Comparison of ENCODE assay signal across 11 cellular contexts in the genomic region with DNA sequence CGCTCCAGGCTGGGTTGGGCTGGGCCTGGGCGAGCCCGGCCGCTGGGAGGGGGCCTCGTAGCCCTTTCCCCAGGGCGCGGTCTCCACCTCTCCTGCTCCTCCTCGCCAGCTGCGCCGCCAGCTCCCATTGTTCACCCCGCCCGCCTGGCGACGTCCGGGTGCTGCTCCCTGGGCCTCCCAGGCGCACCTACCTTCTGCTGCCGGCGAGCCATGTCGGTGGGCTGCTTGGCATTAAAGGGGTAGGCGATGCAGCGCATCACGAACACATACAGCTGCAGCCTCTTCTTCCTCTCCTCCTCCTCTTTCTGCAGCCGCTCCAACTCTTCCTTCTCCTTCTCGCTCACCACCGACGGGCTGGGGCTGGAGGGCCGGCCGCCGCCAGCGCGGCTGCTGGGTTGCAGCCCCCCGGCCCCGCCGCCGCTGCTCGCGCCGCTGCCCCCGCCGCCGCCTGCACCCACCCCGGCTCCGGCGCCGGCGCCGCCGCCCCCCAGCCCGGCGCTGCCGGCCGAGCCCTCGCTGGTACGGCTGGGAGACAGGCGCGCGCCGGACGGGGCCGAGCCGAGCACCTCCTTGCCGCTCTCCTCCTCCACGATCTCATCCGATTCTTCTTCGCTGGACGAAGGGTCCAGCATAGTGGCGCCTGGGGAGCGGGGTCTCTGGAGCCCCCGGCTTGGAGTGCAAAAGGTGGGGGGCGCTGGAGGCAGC. TPM values are rescaled to one million over a fixed set of nuclear protein-coding genes. Genes with fewer than 3 reads are reported as not detected.
DNase-seq lines count a peak whose midpoint lies in the region; ATAC-seq and TF ChIP-seq lines count a peak whose summit lies in the region.
"Had no signal": no experiment of that assay in that cellular context is flagged by ENCODE, and none has a peak within 500 bp of the region (broad histone marks: within the 10 kb centered on the region; RNA-seq: fewer than 3 reads in every experiment).

No MANE protein-coding gene starts in this region.

- 0 to 3% (median 2%) methylated on average over 20 to 70 of the region's 70 CpGs for WGBS in stomach, 5 donors

- H3K4me3 ChIP-seq in SJCRH30 (peak overlapping the region; percentile 50), iPS-18a (ENCODE audit: low read length) (peak overlapping the region; percentile 82), stomach (peak overlapping the region; percentile 39 to 57 (median 46))

- ATAC-seq in HG02840 (IDR thresholded peaks at IDR 0.05; ENCODE audit: low FRiP score, unreplicated experiment): no peak

- H3K4me1 ChIP-seq in SJCRH30 (no peaks in the 10 kb centered on the region), iPS-18a (ENCODE audit: control insufficient read depth, low read depth, low read length) (peaks cover 11% of the 10 kb centered on the region), stomach (peaks cover 14 to 24% (median 19%) of the 10 kb centered on the region in 4 donors)

- no peak overlapping the region for H3K27ac ChIP-seq in SJCRH30
- no peak overlapping the region for H3K27ac ChIP-seq in iPS-18a (ENCODE audit: low read length)
- H3K27ac ChIP-seq in stomach: peak overlapping the region; percentile 29 to 56 (median 39)
- H3K27ac ChIP-seq: 22Rv1 had no signal

- H3K36me3 ChIP-seq in SJCRH30 (no peaks in the 10 kb centered on the region), iPS-18a (ENCODE audit: control insufficient read depth, low read depth, low read length) (no peaks in the 10 kb centered on the region), stomach (no peaks in the 10 kb centered on the region)

- DNase-seq in DMS 273 (lab: John Stamatoyannopoulos, UW; ENCODE audit: unreplicated experiment): peak; percentile 56
- no peak for DNase-seq in DMS 273 treated with DMSO at 0.1 percent for 48 hours (lab: John Stamatoyannopoulos, UW)
- peak in 1 of 2 experiments; percentile 16 for DNase-seq in SJCRH30
- DNase-seq in stomach: no peak
- DNase-seq in NCI-H2107 (lab: John Stamatoyannopoulos, UW): no peak
- DNase-seq in H4 (ENCODE audit: low spot score): no peak
- DNase-seq: central memory CD4-positive, alpha-beta T cell; GOT3 had no signal

- H3K27me3 ChIP-seq in SJCRH30 (no peaks in the 10 kb centered on the region), iPS-18a (ENCODE audit: control insufficient read depth, insufficient read depth, low read length) (peaks cover 13% of the 10 kb centered on the region), stomach (peaks cover 13 to 58% (median 31%) of the 10 kb centered on the region in 3 donors)

- H3K9me3 ChIP-seq in SJCRH30 (replicated peaks) (no peaks in the 10 kb centered on the region), iPS-18a (ENCODE audit: control insufficient read depth, low read depth, low read length) (no peaks in the 10 kb centered on the region), stomach (peaks cover 0 to 16% (median 10%) of the 10 kb centered on the region in 4 donors)

- TF ChIP-seq POLR2A in stomach (IDR thresholded peaks at IDR 0.05): no peak

- no peak for TF ChIP-seq EP300 in stomach (IDR thresholded peaks at IDR 0.05)

- TF ChIP-seq CTCF in stomach (IDR thresholded peaks at IDR 0.05): no peak

- H3K9ac ChIP-seq in iPS-18a (ENCODE audit: low read length): peak overlapping the region; percentile 46

- intact Hi-C loops in stomach (cut with DNase I; ENCODE audit: low total_unique reads): no loop called here

RNA-seq across cellular contexts. Expression of gene CADPS, which starts 0.7 kb away (rescaled TPM):
- not detected in 2 replicates for total RNA-seq in SJCRH30 (2014; rRNA removed; shearing (Covaris generic))
- 10 to 100 TPM in 2 of 5 donors, 1 to 10 TPM in 2, under 1 TPM in 1; 0.58 to 32.2 (median 8.3) TPM for total RNA-seq in stomach
- polyA plus RNA-seq in stomach: 1 to 10 TPM; 1.4 to 4.1 (median 1.7) TPM
- total RNA-seq in H4 (2014; rRNA removed; shearing (Covaris generic)): 0.17 TPM in 1 of 2 replicates, not detected in the other

Comparison
In these comparisons a context has a peak if more than half of its experiments do, and no peak if none do; other contexts are left out.
1. H3K27ac ChIP-seq: peak in stomach (5 of 5); none in SJCRH30 (single experiment) and iPS-18a (single experiment).
2. Peak in every context shown above with its lines, with median percentiles within 50 percentile points of each other: H3K4me3 ChIP-seq.